8 cellular contexts compared by ENCODE assay signal in genomic region chr17:50148226-50149098, GRCh38. TPM values are rescaled to one million over a fixed set of nuclear protein-coding genes. Genes with fewer than 3 reads are reported as not detected.
A peak's percentile ranks its signal among the peaks of the same experiment; 100 is the strongest.
DNase-seq lines count a peak whose midpoint lies in the region; ATAC-seq and TF ChIP-seq lines count a peak whose summit lies in the region.

No MANE protein-coding gene starts in this region.

- H3K4me1 ChIP-seq in ES-I3 (ENCODE audit: insufficient read depth, low read length) (peaks cover 11% of the 10 kb centered on the region), mucosa of stomach (ENCODE audit: control insufficient read depth, insufficient read depth, low read length) (peaks cover 70% of the 10 kb centered on the region)

- no peaks in the 10 kb centered on the region for H3K27me3 ChIP-seq in mucosa of stomach (ENCODE audit: control insufficient read depth, insufficient read depth, low read length)

- TF ChIP-seq CTCF in endothelial cell (IDR thresholded peaks at IDR 0.05; ENCODE audit: unreplicated experiment), result no peak

- no peaks in the 10 kb centered on the region for H3K9me3 ChIP-seq in ES-I3 (ENCODE audit: control insufficient read depth, insufficient read depth, low read length)
- no peaks in the 10 kb centered on the region for H3K9me3 ChIP-seq in mucosa of stomach (ENCODE audit: control insufficient read depth, low read length)

- H3K9ac ChIP-seq in ES-I3 (ENCODE audit: low read depth, low read length) (peak overlapping the region; percentile 54; the same call in 1 of the 2 replicates), mucosa of stomach (ENCODE audit: low read length) (peak overlapping the region; percentile 59)

- H3K27me3 Mint-ChIP-seq in endothelial cell (ENCODE audit: unreplicated experiment), result peaks cover 20% of the 10 kb centered on the region

- peaks cover 51% of the 10 kb centered on the region for H3K4me1 Mint-ChIP-seq in endothelial cell (ENCODE audit: unreplicated experiment)

- no peaks in the 10 kb centered on the region for H3K9me3 Mint-ChIP-seq in endothelial cell (ENCODE audit: unreplicated experiment)

- peak overlapping the region; percentile 67 for H3K4me3 ChIP-seq in mucosa of stomach (ENCODE audit: low read length)

- H3K4me3 Mint-ChIP-seq in endothelial cell (ENCODE audit: unreplicated experiment), result peak overlapping the region; percentile 91

- peak; percentile 34 for ATAC-seq in HG02623 (IDR thresholded peaks at IDR 0.05; ENCODE audit: unreplicated experiment)

- H3K36me3 Mint-ChIP-seq in endothelial cell (ENCODE audit: low read depth, unreplicated experiment), result peaks cover 18% of the 10 kb centered on the region

- DNase-seq in NCI-H82 treated with DMSO at 0.1 percent for 48 hours (lab: John Stamatoyannopoulos, UW; ENCODE audit: unreplicated experiment), result peak; percentile 6
- DNase-seq in activated CD8-positive, alpha-beta memory T cell treated with anti-CD3 and anti-CD28 coated beads for 4 hours (ENCODE audit: low read depth in 2 of 2), result peak; percentile 74 to 80
- peak; percentile 33 for DNase-seq in endothelial cell (ENCODE audit: low spot score)
- DNase-seq in stimulated activated CD8-positive, alpha-beta memory T cell treated with anti-CD3 and anti-CD28 coated beads, Interleukin-7, amount 100 ng/mL, for 48 hours (ENCODE audit: extremely low read depth in 1 of 2, low read depth in 1 of 2), result peak; percentile 64 to 75
- no peak for DNase-seq in DMS153 treated with DMSO at 0.1 percent for 48 hours (lab: John Stamatoyannopoulos, UW; ENCODE audit: unreplicated experiment)

- H3K36me3 ChIP-seq in ES-I3 (ENCODE audit: insufficient read depth, low read length), result no peaks in the 10 kb centered on the region
- peaks cover 9% of the 10 kb centered on the region for H3K36me3 ChIP-seq in mucosa of stomach (ENCODE audit: control insufficient read depth, insufficient read depth, low read length)

- no peak overlapping the region for H3K27ac Mint-ChIP-seq in endothelial cell (ENCODE audit: unreplicated experiment)

RNA-seq across cellular contexts. Expression of gene PPP1R9B, which starts 2.0 kb away (rescaled TPM):
- 101 TPM for total RNA-seq in endothelial cell (ENCODE audit: unreplicated experiment)

RNA-seq across cellular contexts. Expression of gene SGCA, which starts 17.3 kb away (rescaled TPM):
- not detected for total RNA-seq in endothelial cell (ENCODE audit: unreplicated experiment)

RNA-seq across cellular contexts. Expression of gene SAMD14, which starts 18.5 kb away (rescaled TPM):
- total RNA-seq in endothelial cell (ENCODE audit: unreplicated experiment), result 82.0 TPM

RNA-seq across cellular contexts. Expression of gene COL1A1, which starts 53.0 kb away (rescaled TPM):
- total RNA-seq in endothelial cell (ENCODE audit: unreplicated experiment), result 6.8 TPM

RNA-seq across cellular contexts. Expression of gene PDK2, which starts 53.3 kb away (rescaled TPM):
- total RNA-seq in endothelial cell (ENCODE audit: unreplicated experiment), result 37.1 TPM
